Comparison of ENCODE assay signal across 22 cellular contexts in genomic region chr20:50220894-50221266, GRCh38. TPM values are rescaled to one million over a fixed set of nuclear protein-coding genes. Genes with fewer than 3 reads are reported as not detected.
DNase-seq lines count a peak whose midpoint lies in the region; ATAC-seq and TF ChIP-seq lines count a peak whose summit lies in the region.
"Had no signal": no experiment of that assay in that cellular context is flagged by ENCODE, and none has a peak within 500 bp of the region (broad histone marks: within the 10 kb centered on the region; RNA-seq: fewer than 3 reads in every experiment).

No MANE protein-coding gene starts in this region.

- H3K4me1 ChIP-seq in adrenal gland (replicated peaks in 1 of 2): peaks cover 6 to 26% of the 10 kb centered on the region in 2 donors
- peaks cover 24% of the 10 kb centered on the region for H3K4me1 ChIP-seq in skeletal muscle satellite cell (ENCODE audit: control insufficient read depth, insufficient read depth, low read length)
- H3K4me1 ChIP-seq in foreskin keratinocyte: no peaks in the 10 kb centered on the region

- DNase-seq in AML-193 (lab: John Stamatoyannopoulos, UW) (peak; percentile 30 to 45), MV-4-11 (lab: John Stamatoyannopoulos, UW) (peak; percentile 43), adrenal gland (no peak), WTC11 (ENCODE audit: low spot score) (no peak), foreskin keratinocyte (no peak)
- DNase-seq in activated CD8-positive, alpha-beta memory T cell treated with anti-CD3 and anti-CD28 coated beads, Interleukin-2, amount 50 U/mL, for 48 hours: no peak
- DNase-seq: activated CD4-positive, alpha-beta T cell treated with anti-CD3 and anti-CD28 coated beads for 4 hours; CD4-positive, alpha-beta T cell; DMS 273 treated with DMSO at 0.1 percent for 48 hours; glutamatergic neuron; NCI-H1105; NCI-H2081; NCI-H748 treated with DMSO at 0.1 percent for 48 hours; SJCRH30 had no signal

- no peak overlapping the region for H3K4me3 ChIP-seq in adrenal gland
- H3K4me3 ChIP-seq in skeletal muscle satellite cell (ENCODE audit: low read length): no peak overlapping the region
- H3K4me3 ChIP-seq: neural progenitor cell, SJCRH30 had no signal

- TF ChIP-seq CTCF in adrenal gland (IDR thresholded peaks at IDR 0.05) (no peak), WTC11 (IDR thresholded peaks at IDR 0.05) (no peak), foreskin keratinocyte (conservative IDR thresholded peaks at IDR 0.05) (no peak)

- WGBS in adrenal gland, 4 donors: 75 to 83% (median 78%) methylated on average over 6 to 10 of the region's 10 CpGs

- peak overlapping the region; percentile 11 for H3K9ac ChIP-seq in skeletal muscle satellite cell (ENCODE audit: low read depth, low read length)
- H3K9ac ChIP-seq: neural progenitor cell had no signal

- peaks cover 5% of the 10 kb centered on the region for H3K4me1 Mint-ChIP-seq in WTC11
- H3K4me1 Mint-ChIP-seq: activated naive CD4-positive, alpha-beta T cell treated with anti-CD3 and anti-CD28 coated beads, Interleukin-2, amount 50 U/mL, for 24 hours; neural progenitor cell had no signal

- H3K9me3 ChIP-seq in adrenal gland (replicated peaks in 1 of 3): no peaks in the 10 kb centered on the region
- H3K9me3 ChIP-seq in skeletal muscle satellite cell (replicated peaks; ENCODE audit: low read length): no peaks in the 10 kb centered on the region
- H3K9me3 ChIP-seq: SJCRH30 had no signal

- no peak for TF ChIP-seq POLR2A in adrenal gland (IDR thresholded peaks at IDR 0.05)

- H3K27me3 Mint-ChIP-seq in WTC11 (ENCODE audit: low read depth): peaks cover 2% of the 10 kb centered on the region; the same call in 1 of the 2 replicates
- H3K27me3 Mint-ChIP-seq: activated naive CD4-positive, alpha-beta T cell treated with anti-CD3 and anti-CD28 coated beads, Interleukin-2, amount 50 U/mL, for 24 hours; progenitor cell of endocrine pancreas had no signal

- H3K27me3 ChIP-seq in adrenal gland: no peaks in the 10 kb centered on the region
- no peaks in the 10 kb centered on the region for H3K27me3 ChIP-seq in skeletal muscle satellite cell (ENCODE audit: control insufficient read depth, insufficient read depth, low read length)
- peaks cover 5% of the 10 kb centered on the region for H3K27me3 ChIP-seq in foreskin keratinocyte
- H3K27me3 ChIP-seq: neural progenitor cell had no signal

- POLR2A ChIA-PET in WTC11 (lab: Charles Lee): no interaction called here

- H3K27ac Mint-ChIP-seq in WTC11: no peak overlapping the region
- H3K27ac Mint-ChIP-seq: activated naive CD4-positive, alpha-beta T cell treated with anti-CD3 and anti-CD28 coated beads, Interleukin-2, amount 50 U/mL, for 24 hours; activated T-helper 1 cell treated with anti-CD3 and anti-CD28 coated beads, Interleukin-12 subunit alpha, Interleukin-12 subunit beta, Interleukin-2, Interleukin-4 antibody, amounts not matched to agents 30 ng/mL and 10 ng/mL and 1 ng/mL, durations not matched to agents 14 hours and 24 hours and 36 hours; CD4-positive, alpha-beta T cell; neural progenitor cell; progenitor cell of endocrine pancreas; stimulated activated effector memory CD8-positive, alpha-beta T cell treated with anti-CD3 and anti-CD28 coated beads, Interleukin-12 subunit alpha, Interleukin-12 subunit beta, amount 100 ng/mL, for 72 hours; T-helper 1 cell treated with Interleukin-12 subunit alpha and Interleukin-12 subunit beta and Interleukin-4 antibody, amounts not matched to agents 30 μg/mL and 1 μg/mL, for 36 hours had no signal

- no peak overlapping the region for H3K4me2 ChIP-seq in skeletal muscle satellite cell (ENCODE audit: low read length)
- H3K4me2 ChIP-seq: neural progenitor cell had no signal

- no peak overlapping the region for H3K4me3 Mint-ChIP-seq in WTC11
- H3K4me3 Mint-ChIP-seq: activated naive CD4-positive, alpha-beta T cell treated with anti-CD3 and anti-CD28 coated beads, Interleukin-2, amount 50 U/mL, for 24 hours; activated T-helper 1 cell treated with anti-CD3 and anti-CD28 coated beads, Interleukin-12 subunit alpha, Interleukin-12 subunit beta, Interleukin-2, Interleukin-4 antibody, amounts not matched to agents 30 ng/mL and 10 ng/mL and 1 ng/mL, durations not matched to agents 14 hours and 24 hours and 36 hours; CD4-positive, alpha-beta T cell; neural progenitor cell; stimulated activated effector memory CD8-positive, alpha-beta T cell treated with anti-CD3 and anti-CD28 coated beads, Interleukin-12 subunit alpha, Interleukin-12 subunit beta, amount 100 ng/mL, for 72 hours; T-helper 1 cell treated with Interleukin-12 subunit alpha and Interleukin-12 subunit beta and Interleukin-4 antibody, amounts not matched to agents 30 μg/mL and 1 μg/mL, for 36 hours had no signal

- H3K27ac ChIP-seq in adrenal gland (peak overlapping the region in 4 of 5 donors; percentile 13 to 80 (median 38)), foreskin keratinocyte (no peak overlapping the region)
- H3K27ac ChIP-seq: neural progenitor cell, SJCRH30 had no signal

- intact Hi-C loops in adrenal gland (cut with DNase I): no loop called here

- ATAC-seq in WTC11 (no peak), foreskin keratinocyte (no peak), GM19467 (IDR thresholded peaks at IDR 0.05; ENCODE audit: unreplicated experiment) (no peak)

- peaks cover 5% of the 10 kb centered on the region; the same call in 1 of the 2 replicates for H3K9me3 Mint-ChIP-seq in WTC11
- H3K9me3 Mint-ChIP-seq: activated naive CD4-positive, alpha-beta T cell treated with anti-CD3 and anti-CD28 coated beads, Interleukin-2, amount 50 U/mL, for 24 hours; CD4-positive, alpha-beta T cell; neural progenitor cell; stimulated activated effector memory CD8-positive, alpha-beta T cell treated with anti-CD3 and anti-CD28 coated beads, Interleukin-12 subunit alpha, Interleukin-12 subunit beta, amount 100 ng/mL, for 72 hours had no signal

- CTCF ChIA-PET in WTC11 (lab: Charles Lee): interaction anchor here (0.6 kb wide), 1 partner anchor 42 kb away, joined by 3 read pairs; no protein-coding TSS in a partner anchor

- H3K36me3 ChIP-seq in adrenal gland (replicated peaks in 1 of 2) (no peaks in the 10 kb centered on the region), skeletal muscle satellite cell (ENCODE audit: insufficient read depth, low read length) (no peaks in the 10 kb centered on the region)
- H3K36me3 ChIP-seq: neural progenitor cell, SJCRH30 had no signal

- H3K36me3 Mint-ChIP-seq in WTC11: no peaks in the 10 kb centered on the region
- H3K36me3 Mint-ChIP-seq: activated naive CD4-positive, alpha-beta T cell treated with anti-CD3 and anti-CD28 coated beads, Interleukin-2, amount 50 U/mL, for 24 hours; neural progenitor cell; stimulated activated effector memory CD8-positive, alpha-beta T cell treated with anti-CD3 and anti-CD28 coated beads, Interleukin-12 subunit alpha, Interleukin-12 subunit beta, amount 100 ng/mL, for 72 hours had no signal

TF ChIP-seq in WTC11, 78 proteins besides CTCF, POLR2A, EP300 and RAD21 (continues in another document):
- TF ChIP-seq FOXP4 (CRISPR knock-in tag; IDR thresholded peaks at IDR 0.05): no peak
- TF ChIP-seq ZBTB21 (CRISPR knock-in tag; IDR thresholded peaks at IDR 0.05; ENCODE audit: borderline replicate concordance): no peak
- TF ChIP-seq E2F5 (CRISPR knock-in tag; IDR thresholded peaks at IDR 0.05): no peak
- TF ChIP-seq E2F1 (CRISPR knock-in tag; IDR thresholded peaks at IDR 0.05): no peak
- no peak for TF ChIP-seq NFYB (CRISPR knock-in tag; conservative IDR thresholded peaks at IDR 0.05; ENCODE audit: low read depth)
- no peak for TF ChIP-seq SOX15 (CRISPR knock-in tag; IDR thresholded peaks at IDR 0.05)

RNA-seq across cellular contexts. Expression of gene CEBPB, which starts 30.2 kb away (rescaled TPM):
- total RNA-seq in adrenal gland (100 to 1,000 TPM; 148 to 272 (median 252) TPM), WTC11 (2021) (23.5 to 29.1 TPM (median 25.6 TPM) in 3 replicates), foreskin keratinocyte (24.1 and 25.7 TPM in 2 replicates)
- polyA plus RNA-seq in adrenal gland (10 to 100 TPM; 31.0 to 74.7 (median 39.3) TPM), foreskin keratinocyte (31.9 and 32.3 TPM in 2 replicates)
- total RNA-seq in skeletal muscle satellite cell (2012; rRNA removed): 64.2 and 66.7 TPM in 2 replicates

Comparison
In these comparisons a context has a peak if more than half of its experiments do, and no peak if none do; other contexts are left out.
1. DNase-seq: peak in AML-193 (2 of 2) and MV-4-11 (single experiment); none in adrenal gland (0 of 7), activated CD8-positive, alpha-beta memory T cell treated with anti-CD3 and anti-CD28 coated beads, Interleukin-2, amount 50 U/mL, for 48 hours (single experiment), WTC11 (single experiment) and foreskin keratinocyte (0 of 2).